In genomic region chr1:85465099-85465790, GRCh38 we compare ENCODE assay signal across 8 cellular contexts. TPM values are rescaled to one million over a fixed set of nuclear protein-coding genes. Genes with fewer than 3 reads are reported as not detected.
A peak's percentile ranks its signal among the peaks of the same experiment; 100 is the strongest.
DNase-seq lines count a peak whose midpoint lies in the region; ATAC-seq and TF ChIP-seq lines count a peak whose summit lies in the region.

Gene DDAH1 (minus strand): TSS chr1:85465159. CDS start chr1:85465045, 114 bp downstream.

- intact Hi-C loops in CD4-positive, alpha-beta T cell (cut with DNase I, micrococcal nuclease) = no loop called here
- intact Hi-C loops in gastrocnemius medialis (cut with DNase I; ENCODE audit: low total_unique reads) = loop anchor here (10.0 kb wide), 1 partner anchor 120 kb away; the partner anchor contains the start of gene CCN1

- no peak for DNase-seq in CD4-positive, alpha-beta T cell
- peak in 2 of 3 donors; percentile 71 to 81 for DNase-seq in Peyer's patch
- peak; percentile 62 for DNase-seq in cerebellar cortex (ENCODE audit: low spot score)
- DNase-seq in iris pigment epithelial cell (ENCODE audit: low read depth) = peak; percentile 79
- peak in 1 of 2 donors; percentile 17 for DNase-seq in gastrocnemius medialis
- no peak for DNase-seq in GF-D8 (lab: John Stamatoyannopoulos, UW)

- no peaks in the 10 kb centered on the region for H3K9me3 ChIP-seq in CD4-positive, alpha-beta T cell (ENCODE audit: control insufficient read depth, low read length)
- H3K9me3 ChIP-seq in Peyer's patch (no peaks in the 10 kb centered on the region), gastrocnemius medialis (no peaks in the 10 kb centered on the region)

- H3K4me3 Mint-ChIP-seq in CD4-positive, alpha-beta T cell = peak within 1 kb of the TSS; percentile 25

- CTCF ChIA-PET in CD4-positive, alpha-beta T cell (lab: Charles Lee) = no interaction called here

- H3K36me3 Mint-ChIP-seq in CD4-positive, alpha-beta T cell (ENCODE audit: low read depth) = no peaks in the 10 kb centered on the region

- TF ChIP-seq CTCF in CD4-positive, alpha-beta T cell (IDR thresholded peaks at IDR 0.05) = no peak
- peak in 1 of 6 experiments; percentile 6 for TF ChIP-seq CTCF in Peyer's patch (IDR thresholded peaks at IDR 0.05)
- no peak for TF ChIP-seq CTCF in gastrocnemius medialis (IDR thresholded peaks at IDR 0.05 in 4 of 5, conservative IDR thresholded peaks at IDR 0.05 in 1 of 5)

- H3K27me3 ChIP-seq in CD4-positive, alpha-beta T cell (ENCODE audit: control insufficient read depth, insufficient read depth, low read length) = peaks cover 51% of the 10 kb centered on the region
- no peaks in the 10 kb centered on the region for H3K27me3 ChIP-seq in Peyer's patch
- H3K27me3 ChIP-seq in gastrocnemius medialis = no peaks in the 10 kb centered on the region

- no peak within 1 kb of the TSS for H3K27ac Mint-ChIP-seq in CD4-positive, alpha-beta T cell

- peaks cover 0 to 22% (median 5%) of the 10 kb centered on the region in 4 donors for H3K4me1 ChIP-seq in Peyer's patch
- peaks cover 0 to 6% of the 10 kb centered on the region in 2 donors for H3K4me1 ChIP-seq in gastrocnemius medialis

- no peak for ATAC-seq in CD4-positive, alpha-beta T cell (ENCODE audit: poor library complexity)
- ATAC-seq in GM18909 (IDR thresholded peaks at IDR 0.05; ENCODE audit: poor library complexity, unreplicated experiment) = peak; percentile 55
- ATAC-seq in HG03460 (IDR thresholded peaks at IDR 0.05; ENCODE audit: unreplicated experiment) = peak; percentile 43
- peak; percentile 79 to 81 for ATAC-seq in gastrocnemius medialis

- H3K4me3 ChIP-seq in Peyer's patch (peak within 1 kb of the TSS; percentile 36 to 86 (median 68)), gastrocnemius medialis (peak within 1 kb of the TSS; percentile 58 to 88 (median 64))

- in situ Hi-C loops in gastrocnemius medialis (cut with MboI; ENCODE audit: low sequenced_read_pairs in 4 of 4) = no loop called here

- H3K27ac ChIP-seq in CD4-positive, alpha-beta T cell (ENCODE audit: low read depth, low read length) = no peak within 1 kb of the TSS
- peak within 1 kb of the TSS; percentile 64 to 93 (median 68) for H3K27ac ChIP-seq in Peyer's patch
- peak within 1 kb of the TSS; percentile 38 to 69 (median 58) for H3K27ac ChIP-seq in gastrocnemius medialis

- TF ChIP-seq POLR2A in Peyer's patch (IDR thresholded peaks at IDR 0.05) (peak in 1 of 2 donors; percentile 59), gastrocnemius medialis (IDR thresholded peaks at IDR 0.05) (peak; percentile 21 to 45)

- no peaks in the 10 kb centered on the region for H3K4me1 Mint-ChIP-seq in CD4-positive, alpha-beta T cell (ENCODE audit: low read depth)

- no peaks in the 10 kb centered on the region for H3K9me3 Mint-ChIP-seq in CD4-positive, alpha-beta T cell

- no peaks in the 10 kb centered on the region for H3K36me3 ChIP-seq in Peyer's patch
- no peaks in the 10 kb centered on the region for H3K36me3 ChIP-seq in gastrocnemius medialis

- peaks cover 69% of the 10 kb centered on the region for H3K27me3 Mint-ChIP-seq in CD4-positive, alpha-beta T cell

- POLR2A ChIA-PET in CD4-positive, alpha-beta T cell (lab: Charles Lee) = no interaction called here

RNA-seq across cellular contexts. Expression of gene DDAH1, which starts in this region (rescaled TPM):
- total RNA-seq in CD4-positive, alpha-beta T cell = not detected
- total RNA-seq in Peyer's patch (10 to 100 TPM; 40.8 to 60.2 (median 51.2) TPM), gastrocnemius medialis (10 to 100 TPM in 3 of 4 donors, 1 to 10 TPM in 1; 5.9 to 28.7 (median 13.2) TPM)

Comparison
In these comparisons a context has a peak if more than half of its experiments do, and no peak if none do; other contexts are left out.
1. RNA of gene DDAH1 (total RNA-seq): 40.8 to 60.2 TPM in Peyer's patch and 5.9 to 28.7 TPM in gastrocnemius medialis; not detected in CD4-positive, alpha-beta T cell; every median in the first group is over 4 times any median in the second.
2. DNase-seq: peak in Peyer's patch (2 of 3), cerebellar cortex (single experiment) and iris pigment epithelial cell (single experiment); none in CD4-positive, alpha-beta T cell (0 of 10) and GF-D8 (single experiment).